Comparison of ENCODE assay signal across 10 cellular contexts in the genomic region with DNA sequence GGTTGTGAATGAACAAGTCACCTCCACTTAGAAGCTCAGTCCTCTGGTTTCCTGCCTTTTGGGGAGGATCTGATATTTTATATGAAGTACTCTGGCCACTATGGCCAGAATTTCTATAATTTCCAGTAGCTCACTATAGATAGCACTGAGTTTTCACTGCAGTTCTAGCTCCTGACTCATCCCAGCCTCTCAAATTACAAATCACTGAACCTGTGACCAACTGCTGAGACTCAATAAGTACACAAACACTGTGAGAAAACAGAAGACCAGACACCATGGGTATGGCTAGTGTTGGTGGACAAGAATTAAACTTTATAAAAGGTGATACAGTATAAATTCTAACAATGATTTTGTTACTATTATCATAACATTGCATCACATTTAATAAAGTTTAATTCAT. TPM values are rescaled to one million over a fixed set of nuclear protein-coding genes. Genes with fewer than 3 reads are reported as not detected.
DNase-seq lines count a peak whose midpoint lies in the region; ATAC-seq and TF ChIP-seq lines count a peak whose summit lies in the region.
"Had no signal": no experiment of that assay in that cellular context is flagged by ENCODE, and none has a peak within 500 bp of the region (broad histone marks: within the 10 kb centered on the region; RNA-seq: fewer than 3 reads in every experiment).

No MANE protein-coding gene starts in this region.

- TF ChIP-seq CTCF in HCT116 (IDR thresholded peaks at IDR 0.05 in 2 of 3, conservative IDR thresholded peaks at IDR 0.05 in 1 of 3; ENCODE audit: borderline replicate concordance in 1 of 3, insufficient read depth in 1 of 3, low read depth in 2 of 3, low read length in 2 of 3) (no peak), RWPE2 (IDR thresholded peaks at IDR 0.05; ENCODE audit: poor library complexity, severe bottlenecking) (no peak), fibroblast of pulmonary artery (IDR thresholded peaks at IDR 0.05; ENCODE audit: low read length, missing control alignments) (no peak)

- peaks cover 3 to 20% of the 10 kb centered on the region in 2 experiments; a peak in 3 of 4 replicates for H3K4me1 ChIP-seq in HCT116 (ENCODE audit: control insufficient read depth in 1 of 2, insufficient read depth in 2 of 2, low read length in 2 of 2)
- H3K4me1 ChIP-seq in RWPE2 (ENCODE audit: insufficient read depth, poor library complexity, severe bottlenecking) = peaks cover 6% of the 10 kb centered on the region
- peaks cover 6 to 12% (median 8%) of the 10 kb centered on the region in 3 donors for H3K4me1 ChIP-seq in skeletal muscle tissue (ENCODE audit: control insufficient read depth in 3 of 3, insufficient read depth in 3 of 3, low read length in 3 of 3)

- H3K9me2 ChIP-seq in HCT116 (ENCODE audit: insufficient read depth) = no peaks in the 10 kb centered on the region

- POLR2A ChIA-PET in HCT116 (lab: Charles Lee) = no interaction called here

- H3K27me3 ChIP-seq in HCT116 (ENCODE audit: insufficient read depth, low read length) (no peaks in the 10 kb centered on the region), RWPE2 (ENCODE audit: insufficient read depth, poor library complexity, severe bottlenecking) (no peaks in the 10 kb centered on the region), skeletal muscle tissue (ENCODE audit: control insufficient read depth in 3 of 3, insufficient read depth in 3 of 3, low read length in 3 of 3) (no peaks in the 10 kb centered on the region)

- intact Hi-C loops in HCT116 (cut with micrococcal nuclease) = no loop called here

- H3K9me3 ChIP-seq in HCT116 (ENCODE audit: control insufficient read depth in 1 of 2, insufficient read depth in 1 of 2, low read depth in 1 of 2, low read length in 2 of 2) (no peaks in the 10 kb centered on the region), RWPE2 (ENCODE audit: severe bottlenecking) (no peaks in the 10 kb centered on the region), skeletal muscle tissue (ENCODE audit: control insufficient read depth in 3 of 3, low read length in 3 of 3) (no peaks in the 10 kb centered on the region)

- CTCF ChIA-PET in HCT116 (lab: Charles Lee) = no interaction called here

- H3K36me3 ChIP-seq in HCT116 (ENCODE audit: control insufficient read depth in 1 of 2, insufficient read depth in 2 of 2, low read length in 2 of 2) (no peaks in the 10 kb centered on the region), RWPE2 (ENCODE audit: low read depth) (peaks cover 18% of the 10 kb centered on the region), skeletal muscle tissue (ENCODE audit: control insufficient read depth in 3 of 3, insufficient read depth in 3 of 3, low read length in 3 of 3) (peaks cover 0 to 11% (median 4%) of the 10 kb centered on the region in 3 donors)

- no peak overlapping the region for H3K27ac ChIP-seq in HCT116 (ENCODE audit: low read depth, low read length)
- H3K27ac ChIP-seq in RWPE2 (ENCODE audit: poor library complexity, severe bottlenecking) = no peak overlapping the region
- H3K27ac ChIP-seq in skeletal muscle tissue (ENCODE audit: low read depth, low read length) = peak overlapping the region; percentile 61

- RAD21 ChIA-PET in HCT116 (lab: Charles Lee; ENCODE audit: low non-redundant PET in 1 of 2, low total read pairs in 2 of 2, uncharacterized antibody in 2 of 2, unreplicated experiment in 2 of 2) = no interaction called here

- no peaks in the 10 kb centered on the region for H3K79me2 ChIP-seq in HCT116 (ENCODE audit: insufficient read depth, low read length)

- no peak overlapping the region for H2AFZ ChIP-seq in HCT116 (ENCODE audit: low read depth, low read length, poor library complexity, severe bottlenecking)

- no peak overlapping the region for H3K9ac ChIP-seq in HCT116 (ENCODE audit: low read length)
- peak overlapping the region in 1 of 3 donors; percentile 11 for H3K9ac ChIP-seq in skeletal muscle tissue (ENCODE audit: low read depth in 1 of 3, low read length in 3 of 3)

- DNase-seq in HCT116 (ENCODE audit: low read depth, low spot score) (peak; percentile 4), RWPE2 (ENCODE audit: low spot score) (no peak), fibroblast of pulmonary artery (ENCODE audit: low read depth) (peak; percentile 34), pons (ENCODE audit: low spot score) (no peak), NCI-H1694 treated with DMSO at 0.1 percent for 48 hours (lab: John Stamatoyannopoulos, UW) (no peak), NCI-H1048 (lab: John Stamatoyannopoulos, UW) (no peak)
- DNase-seq: GF-D8; stimulated activated naive CD8-positive, alpha-beta T cell treated with anti-CD3 and anti-CD28 coated beads, Interleukin-15, amount 100 ng/mL, for 72 hours had no signal

- no peak for TF ChIP-seq RAD21 in HCT116 (IDR thresholded peaks at IDR 0.05; ENCODE audit: low read depth)

- H3K4me3 ChIP-seq in HCT116 (replicated peaks in 1 of 2; ENCODE audit: low read depth in 1 of 2, low read length in 2 of 2) (no peak overlapping the region), RWPE2 (ENCODE audit: severe bottlenecking) (no peak overlapping the region), fibroblast of pulmonary artery (replicated peaks; ENCODE audit: low read depth, low read length) (no peak overlapping the region), skeletal muscle tissue (ENCODE audit: low read length in 3 of 3) (no peak overlapping the region)

- H3K4me2 ChIP-seq in HCT116 (ENCODE audit: low read length) = peak overlapping the region; percentile 22

- BruUV-seq in HCT116 (replicated peaks; lab: Mats Ljungman, UMichigan) = no TSS peak

- peak; percentile 52; the same call in 1 of the 2 replicates for ATAC-seq in HCT116
- ATAC-seq in RWPE2 (ENCODE audit: low read depth) = peak; percentile 85
- ATAC-seq: stimulated activated naive CD8-positive, alpha-beta T cell treated with anti-CD3 and anti-CD28 coated beads, Interleukin-15, amount 100 ng/mL, for 72 hours; WTC11 had no signal

- TF ChIP-seq POLR2A in HCT116 (IDR thresholded peaks at IDR 0.05; ENCODE audit: borderline replicate concordance, extremely low read depth, insufficient read depth, insufficient read length) = no peak

- no peaks in the 10 kb centered on the region for H4K20me1 ChIP-seq in HCT116 (ENCODE audit: insufficient read depth)

TF ChIP-seq in HCT116, 20 proteins besides CTCF, POLR2A, EP300 and RAD21:
- TF ChIP-seq, protein P1, sequence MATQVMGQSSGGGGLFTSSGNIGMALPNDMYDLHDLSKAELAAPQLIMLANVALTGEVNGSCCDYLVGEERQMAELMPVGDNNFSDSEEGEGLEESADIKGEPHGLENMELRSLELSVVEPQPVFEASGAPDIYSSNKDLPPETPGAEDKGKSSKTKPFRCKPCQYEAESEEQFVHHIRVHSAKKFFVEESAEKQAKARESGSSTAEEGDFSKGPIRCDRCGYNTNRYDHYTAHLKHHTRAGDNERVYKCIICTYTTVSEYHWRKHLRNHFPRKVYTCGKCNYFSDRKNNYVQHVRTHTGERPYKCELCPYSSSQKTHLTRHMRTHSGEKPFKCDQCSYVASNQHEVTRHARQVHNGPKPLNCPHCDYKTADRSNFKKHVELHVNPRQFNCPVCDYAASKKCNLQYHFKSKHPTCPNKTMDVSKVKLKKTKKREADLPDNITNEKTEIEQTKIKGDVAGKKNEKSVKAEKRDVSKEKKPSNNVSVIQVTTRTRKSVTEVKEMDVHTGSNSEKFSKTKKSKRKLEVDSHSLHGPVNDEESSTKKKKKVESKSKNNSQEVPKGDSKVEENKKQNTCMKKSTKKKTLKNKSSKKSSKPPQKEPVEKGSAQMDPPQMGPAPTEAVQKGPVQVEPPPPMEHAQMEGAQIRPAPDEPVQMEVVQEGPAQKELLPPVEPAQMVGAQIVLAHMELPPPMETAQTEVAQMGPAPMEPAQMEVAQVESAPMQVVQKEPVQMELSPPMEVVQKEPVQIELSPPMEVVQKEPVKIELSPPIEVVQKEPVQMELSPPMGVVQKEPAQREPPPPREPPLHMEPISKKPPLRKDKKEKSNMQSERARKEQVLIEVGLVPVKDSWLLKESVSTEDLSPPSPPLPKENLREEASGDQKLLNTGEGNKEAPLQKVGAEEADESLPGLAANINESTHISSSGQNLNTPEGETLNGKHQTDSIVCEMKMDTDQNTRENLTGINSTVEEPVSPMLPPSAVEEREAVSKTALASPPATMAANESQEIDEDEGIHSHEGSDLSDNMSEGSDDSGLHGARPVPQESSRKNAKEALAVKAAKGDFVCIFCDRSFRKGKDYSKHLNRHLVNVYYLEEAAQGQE (IDR thresholded peaks at IDR 0.05; ENCODE audit: low read depth) = no peak
- no peak for TF ChIP-seq ZNF274 (IDR thresholded peaks at IDR 0.05; ENCODE audit: low read depth, low read length)
- TF ChIP-seq FOSL1 (IDR thresholded peaks at IDR 0.05; ENCODE audit: low read depth) = peak; percentile 47
- TF ChIP-seq CEBPB (IDR thresholded peaks at IDR 0.05; ENCODE audit: low read depth) = no peak

RNA-seq across cellular contexts. Expression of gene UCP3, which starts 47.1 kb away (rescaled TPM):
- total RNA-seq in HCT116 (2021; ENCODE audit: unreplicated experiment) (1.3 TPM), skeletal muscle tissue (1.6 TPM)
- polyA plus RNA-seq in HCT116 (2012) = 0.30 and 0.34 TPM in 2 replicates

Comparison
In these comparisons a context has a peak if more than half of its experiments do, and no peak if none do; other contexts are left out.
1. DNase-seq: peak in HCT116 (single experiment) and fibroblast of pulmonary artery (single experiment); none in RWPE2 (single experiment), pons (single experiment), NCI-H1694 treated with DMSO at 0.1 percent for 48 hours (single experiment) and NCI-H1048 (single experiment).